ENCODE assay signal across 26 cellular contexts in genomic region chr14:105478624-105479305, GRCh38. TPM values are rescaled to one million over a fixed set of nuclear protein-coding genes. Genes with fewer than 3 reads are reported as not detected.
A peak's percentile ranks its signal among the peaks of the same experiment; 100 is the strongest.
DNase-seq lines count a peak whose midpoint lies in the region; ATAC-seq and TF ChIP-seq lines count a peak whose summit lies in the region.
"Had no signal": no experiment of that assay in that cellular context is flagged by ENCODE, and none has a peak within 500 bp of the region (broad histone marks: within the 10 kb centered on the region; RNA-seq: fewer than 3 reads in every experiment).

No MANE protein-coding gene starts in this region.

- TF ChIP-seq RAD21 in Ishikawa (IDR thresholded peaks at IDR 0.05; ENCODE audit: low read depth) (no peak), SK-N-SH (IDR thresholded peaks at IDR 0.05; ENCODE audit: low read length) (no peak)

- H3K27ac ChIP-seq in effector memory CD4-positive, alpha-beta T cell (ENCODE audit: insufficient read depth, low read length, poor library complexity, severe bottlenecking) = peak overlapping the region; percentile 23
- H3K27ac ChIP-seq in SK-N-SH (ENCODE audit: low read depth in 2 of 2, low read length in 1 of 2) = no peak overlapping the region
- H3K27ac ChIP-seq: BLaER1, gastrocnemius medialis, parathyroid adenoma, upper lobe of right lung had no signal

- no peak for TF ChIP-seq CTCF in SK-N-SH (IDR thresholded peaks at IDR 0.05)

- peaks cover 0 to 5% (median 0%) of the 10 kb centered on the region in 9 donors for H3K9me3 Mint-ChIP-seq in naive thymus-derived CD8-positive, alpha-beta T cell
- H3K9me3 Mint-ChIP-seq in activated T-cell treated with anti-CD3 and anti-CD28 coated beads, Interleukin-2, amount 50 U/mL, for 4 hours = no peaks in the 10 kb centered on the region
- H3K9me3 Mint-ChIP-seq: activated B cell treated with CpG ODN at 0.5 μM for 24 hours; brain; stimulated activated naive CD8-positive, alpha-beta T cell treated with anti-CD3 and anti-CD28 coated beads, Interleukin-15, Interleukin-2, amounts not matched to agents 100 ng/mL and 50 ng/mL, for 24 hours had no signal

- no peak overlapping the region for H2AFZ ChIP-seq in SK-N-SH (ENCODE audit: low read depth)
- H2AFZ ChIP-seq: parathyroid adenoma had no signal

- no peaks in the 10 kb centered on the region for H3K9me3 ChIP-seq in effector memory CD4-positive, alpha-beta T cell (ENCODE audit: control insufficient read depth, low read length)
- H3K9me3 ChIP-seq in SK-N-SH = no peaks in the 10 kb centered on the region
- H3K9me3 ChIP-seq: BLaER1, gastrocnemius medialis, HAP-1, sigmoid colon, upper lobe of right lung had no signal

- no peak overlapping the region for H3K4me2 ChIP-seq in SK-N-SH

- H3K4me3 ChIP-seq in effector memory CD4-positive, alpha-beta T cell (ENCODE audit: insufficient read depth, low read depth, low read length, poor library complexity, severe bottlenecking) = no peak overlapping the region
- H3K4me3 ChIP-seq in SK-N-SH (ENCODE audit: low read depth in 2 of 2, low read length in 1 of 2) = no peak overlapping the region
- H3K4me3 ChIP-seq: gastrocnemius medialis, HAP-1, sigmoid colon, upper lobe of right lung had no signal

- peaks cover 0 to 8% (median 0%) of the 10 kb centered on the region in 5 donors for H3K27me3 Mint-ChIP-seq in naive thymus-derived CD8-positive, alpha-beta T cell
- H3K27me3 Mint-ChIP-seq in activated T-cell treated with anti-CD3 and anti-CD28 coated beads, Interleukin-2, amount 50 U/mL, for 4 hours (ENCODE audit: low read depth) = no peaks in the 10 kb centered on the region

- peaks cover 71% of the 10 kb centered on the region for H3K4me1 ChIP-seq in effector memory CD4-positive, alpha-beta T cell (ENCODE audit: control insufficient read depth, insufficient read depth, low read length, poor library complexity, severe bottlenecking)
- peaks cover 33 to 60% of the 10 kb centered on the region in 2 experiments; a peak in 3 of 4 replicates for H3K4me1 ChIP-seq in SK-N-SH (ENCODE audit: control insufficient read depth in 1 of 2, insufficient read depth in 2 of 2, low read depth in 1 of 2, low read length in 1 of 2)

- peak overlapping the region in 3 of 10 donors; percentile 48 to 82 (median 70) for H3K4me3 Mint-ChIP-seq in naive thymus-derived CD8-positive, alpha-beta T cell
- H3K4me3 Mint-ChIP-seq in activated T-cell treated with anti-CD3 and anti-CD28 coated beads, Interleukin-2, amount 50 U/mL, for 4 hours = no peak overlapping the region
- H3K4me3 Mint-ChIP-seq: activated B cell treated with CpG ODN at 0.5 μM for 24 hours; brain; dendritic cell treated with granulocyte-macrophage colony-stimulating factor and Interleukin-4, amounts not matched to agents 40 ng/mL and 50 ng/mL, for 4 days; stimulated activated naive CD8-positive, alpha-beta T cell treated with anti-CD3 and anti-CD28 coated beads, Interleukin-15, Interleukin-2, amounts not matched to agents 100 ng/mL and 50 ng/mL, for 24 hours had no signal

- no peaks in the 10 kb centered on the region for H3K9me2 ChIP-seq in SK-N-SH

- POLR2A ChIA-PET in naive thymus-derived CD8-positive, alpha-beta T cell (lab: Charles Lee) = interaction anchor here (1.1 to 7.0 kb wide), 3 partner anchors 8 to 413 kb away, joined by 3 to 165 read pairs (median 3); partner anchors contain the start of genes GPR132 and TEDC1
- POLR2A ChIA-PET in SK-N-SH (lab: Yijun Ruan, JAX) = no interaction called here

- H3K36me3 ChIP-seq in effector memory CD4-positive, alpha-beta T cell (ENCODE audit: control insufficient read depth, insufficient read depth, low read length) = no peaks in the 10 kb centered on the region
- H3K36me3 ChIP-seq in SK-N-SH (replicated peaks in 1 of 2; ENCODE audit: control insufficient read depth in 1 of 2, insufficient read depth in 2 of 2, low read length in 1 of 2) = peaks cover 0 to 2% of the 10 kb centered on the region in 2 experiments
- H3K36me3 ChIP-seq: BLaER1, gastrocnemius medialis, HAP-1, upper lobe of right lung had no signal

- 91% methylated on average over 16 of the region's 66 CpGs for WGBS in SK-N-SH (ENCODE audit: low lambda C conversion rate)

- H3K79me2 ChIP-seq in SK-N-SH (ENCODE audit: insufficient read depth) = peaks cover 32% of the 10 kb centered on the region
- H3K79me2 ChIP-seq: parathyroid adenoma had no signal

- CTCF ChIA-PET in SK-N-SH (lab: Yijun Ruan, JAX) = interaction anchor here (4.7 kb wide), 1 partner anchor 11 kb away, joined by 80 read pairs; the partner anchor contains the start of gene TEDC1

- no peaks in the 10 kb centered on the region for H3K36me3 Mint-ChIP-seq in naive thymus-derived CD8-positive, alpha-beta T cell
- H3K36me3 Mint-ChIP-seq in activated T-cell treated with anti-CD3 and anti-CD28 coated beads, Interleukin-2, amount 50 U/mL, for 4 hours (ENCODE audit: insufficient read depth) = no peaks in the 10 kb centered on the region
- H3K36me3 Mint-ChIP-seq: brain had no signal

- ATAC-seq in naive thymus-derived CD8-positive, alpha-beta T cell = no peak
- no peak for ATAC-seq in activated T-cell treated with anti-CD3 and anti-CD28 coated beads, Interleukin-2, amount 50 U/mL, for 4 hours
- ATAC-seq: gastrocnemius medialis, upper lobe of right lung had no signal

- peaks cover 34% of the 10 kb centered on the region for H3F3A ChIP-seq in SK-N-SH (replicated peaks; ENCODE audit: insufficient read depth)

- no peaks in the 10 kb centered on the region for H3K27me3 ChIP-seq in effector memory CD4-positive, alpha-beta T cell (replicated peaks; ENCODE audit: control insufficient read depth, insufficient read depth, low read length, poor library complexity, severe bottlenecking)
- no peaks in the 10 kb centered on the region for H3K27me3 ChIP-seq in SK-N-SH (ENCODE audit: insufficient read depth)

- no peak overlapping the region for H3K9ac ChIP-seq in SK-N-SH
- H3K9ac ChIP-seq: BLaER1, parathyroid adenoma had no signal

- peak overlapping the region in 6 of 10 donors; percentile 97 to 100 (median 100) for H3K27ac Mint-ChIP-seq in naive thymus-derived CD8-positive, alpha-beta T cell
- H3K27ac Mint-ChIP-seq: stimulated activated naive CD8-positive, alpha-beta T cell treated with anti-CD3 and anti-CD28 coated beads, Interleukin-15, Interleukin-2, amounts not matched to agents 100 ng/mL and 50 ng/mL, for 24 hours had no signal

- TF ChIP-seq EP300 in Ishikawa (IDR thresholded peaks at IDR 0.05; ENCODE audit: borderline replicate concordance) (no peak), SK-N-SH (IDR thresholded peaks at IDR 0.05; ENCODE audit: borderline replicate concordance in 1 of 2, low read depth in 1 of 2, low read length in 1 of 2) (no peak)

- H4K20me1 ChIP-seq in SK-N-SH (ENCODE audit: insufficient read depth) = peaks cover 6% of the 10 kb centered on the region; the same call in 1 of the 2 replicates

- DNase-seq in NCI-H82 (lab: John Stamatoyannopoulos, UW) (peak; percentile 26), NCI-H82 treated with DMSO at 0.1 percent for 48 hours (lab: John Stamatoyannopoulos, UW; ENCODE audit: unreplicated experiment) (no peak), SK-N-SH (no peak), germinal center (ENCODE audit: low spot score) (no peak)
- DNase-seq in effector memory CD4-positive, alpha-beta T cell = peak in 2 of 3 donors; percentile 38 to 44
- DNase-seq in naive thymus-derived CD8-positive, alpha-beta T cell = peak in 6 of 10 donors; percentile 39 to 72 (median 48)
- no peak for DNase-seq in activated T-cell treated with anti-CD3 and anti-CD28 coated beads, Interleukin-2, amount 50 U/mL, for 4 hours
- DNase-seq: 8988T; activated CD8-positive, alpha-beta memory T cell treated with anti-CD3 and anti-CD28 coated beads for 24 hours; erythroblast; gastrocnemius medialis; GF-D8; NCI-H1417; NCI-H524; SHP77; sigmoid colon; upper lobe of right lung had no signal

- H3K4me1 Mint-ChIP-seq in naive thymus-derived CD8-positive, alpha-beta T cell = peaks cover 23 to 58% (median 52%) of the 10 kb centered on the region in 4 donors
- H3K4me1 Mint-ChIP-seq in activated T-cell treated with anti-CD3 and anti-CD28 coated beads, Interleukin-2, amount 50 U/mL, for 4 hours (ENCODE audit: low read depth) = peaks cover 47% of the 10 kb centered on the region

RNA-seq across cellular contexts. Expression of gene CRIP2, which starts 4.1 kb away (rescaled TPM):
- 1 to 10 TPM; 2.2 to 2.3 TPM for total RNA-seq in naive thymus-derived CD8-positive, alpha-beta T cell
- 10 to 100 TPM; 21.1 to 86.9 (median 28.3) TPM for polyA plus RNA-seq in naive thymus-derived CD8-positive, alpha-beta T cell
- 1 to 10 TPM in 1 of 3 donors, under 1 TPM in 2; 0.90 to 1.4 (median 0.91) TPM for total RNA-seq in activated T-cell treated with anti-CD3 and anti-CD28 coated beads, Interleukin-2, amount 50 U/mL, for 4 hours
- 219 and 335 TPM in 2 replicates for polyA plus RNA-seq in SK-N-SH (2012; rRNA removed)
- 154 and 228 TPM in 2 replicates for polyA plus RNA-seq in SK-N-SH (2012; cell fraction: cytosol; rRNA removed)
- polyA plus RNA-seq in SK-N-SH (2012; cell fraction: nucleus; rRNA removed) = 326 and 608 TPM in 2 replicates

RNA-seq across cellular contexts. Expression of gene CRIP1, which starts 7.9 kb away (rescaled TPM):
- 10 to 100 TPM; 96.5 to 98.1 TPM for total RNA-seq in naive thymus-derived CD8-positive, alpha-beta T cell
- 100 to 1,000 TPM; 342 to 784 (median 530) TPM for polyA plus RNA-seq in naive thymus-derived CD8-positive, alpha-beta T cell
- 10 to 100 TPM; 24.9 to 43.9 (median 33.5) TPM for total RNA-seq in activated T-cell treated with anti-CD3 and anti-CD28 coated beads, Interleukin-2, amount 50 U/mL, for 4 hours
- 0.68 and 0.72 TPM in 2 replicates for polyA plus RNA-seq in SK-N-SH (2012; rRNA removed)
- polyA plus RNA-seq in SK-N-SH (2012; cell fraction: cytosol; rRNA removed) = 0.09 TPM in 1 of 2 replicates, not detected in the other
- polyA plus RNA-seq in SK-N-SH (2012; cell fraction: nucleus; rRNA removed) = 9.8 and 16.8 TPM in 2 replicates
- total RNA-seq: lung microvascular endothelial cell had no signal

RNA-seq across cellular contexts. Expression of gene TEDC1, which starts 12.3 kb away (rescaled TPM):
- total RNA-seq in naive thymus-derived CD8-positive, alpha-beta T cell = 10 to 100 TPM; 22.2 to 25.0 TPM
- 10 to 100 TPM in 1 of 3 donors, 1 to 10 TPM in 2; 7.2 to 10.1 (median 7.6) TPM for polyA plus RNA-seq in naive thymus-derived CD8-positive, alpha-beta T cell
- total RNA-seq in activated T-cell treated with anti-CD3 and anti-CD28 coated beads, Interleukin-2, amount 50 U/mL, for 4 hours = 10 to 100 TPM; 53.7 to 58.7 (median 57.8) TPM
- polyA plus RNA-seq in SK-N-SH (2012; rRNA removed) = 10.9 and 13.4 TPM in 2 replicates
- polyA plus RNA-seq in SK-N-SH (2012; cell fraction: cytosol; rRNA removed) = 4.4 and 7.2 TPM in 2 replicates
- polyA plus RNA-seq in SK-N-SH (2012; cell fraction: nucleus; rRNA removed) = 33.0 and 74.2 TPM in 2 replicates

RNA-seq across cellular contexts. Expression of gene TMEM121, which starts 47.6 kb away (rescaled TPM):
- 1 to 10 TPM; 5.5 to 6.6 TPM for total RNA-seq in naive thymus-derived CD8-positive, alpha-beta T cell
- 1 to 10 TPM; 1.6 to 4.4 (median 4.3) TPM for polyA plus RNA-seq in naive thymus-derived CD8-positive, alpha-beta T cell
- 10 to 100 TPM; 14.4 to 24.6 (median 19.5) TPM for total RNA-seq in activated T-cell treated with anti-CD3 and anti-CD28 coated beads, Interleukin-2, amount 50 U/mL, for 4 hours
- polyA plus RNA-seq in SK-N-SH (2012; rRNA removed) = 7.2 and 9.1 TPM in 2 replicates
- polyA plus RNA-seq in SK-N-SH (2012; cell fraction: cytosol; rRNA removed) = 2.1 and 5.7 TPM in 2 replicates
- 5.1 and 5.9 TPM in 2 replicates for polyA plus RNA-seq in SK-N-SH (2012; cell fraction: nucleus; rRNA removed)

RNA-seq across cellular contexts. Expression of gene MTA1, which starts 59.1 kb away (rescaled TPM):
- total RNA-seq in naive thymus-derived CD8-positive, alpha-beta T cell = 100 to 1,000 TPM; 139 to 142 TPM
- polyA plus RNA-seq in naive thymus-derived CD8-positive, alpha-beta T cell = 1 to 10 TPM; 3.1 to 6.5 (median 3.6) TPM
- total RNA-seq in activated T-cell treated with anti-CD3 and anti-CD28 coated beads, Interleukin-2, amount 50 U/mL, for 4 hours = 100 to 1,000 TPM; 154 to 166 (median 154) TPM
- 74.8 and 96.3 TPM in 2 replicates for polyA plus RNA-seq in SK-N-SH (2012; rRNA removed)
- 45.4 and 60.6 TPM in 2 replicates for polyA plus RNA-seq in SK-N-SH (2012; cell fraction: cytosol; rRNA removed)
- 499 and 721 TPM in 2 replicates for polyA plus RNA-seq in SK-N-SH (2012; cell fraction: nucleus; rRNA removed)

Comparison
In these comparisons a context has a peak if more than half of its experiments do, and no peak if none do; other contexts are left out.
1. DNase-seq: peak in NCI-H82 (single experiment), effector memory CD4-positive, alpha-beta T cell (2 of 3) and naive thymus-derived CD8-positive, alpha-beta T cell (6 of 10); none in NCI-H82 treated with DMSO at 0.1 percent for 48 hours (single experiment), activated T-cell treated with anti-CD3 and anti-CD28 coated beads, Interleukin-2, amount 50 U/mL, for 4 hours (single experiment), SK-N-SH (single experiment) and germinal center (single experiment).